ENCODE assay signal across 24 cellular contexts in genomic region chr13:45773236-45773635, GRCh38.
DNase-seq lines count a peak whose midpoint lies in the region; ATAC-seq and TF ChIP-seq lines count a peak whose summit lies in the region.
"Had no signal": no experiment of that assay in that cellular context is flagged by ENCODE, and none has a peak within 500 bp of the region (broad histone marks: within the 10 kb centered on the region; RNA-seq: fewer than 3 reads in every experiment).

No MANE protein-coding gene starts in this region.

- no peaks in the 10 kb centered on the region for H4K20me1 ChIP-seq in osteoblast (ENCODE audit: insufficient read depth, low read length)

- no peak overlapping the region for H3K4me2 ChIP-seq in osteoblast (ENCODE audit: insufficient read depth, low read length)

- H3K4me1 Mint-ChIP-seq in natural killer cell treated with Interleukin-12 subunit alpha and Interleukin-12 subunit beta and Interleukin-15 and Interleukin-18, amount 100 ng/mL, for 72 hours (ENCODE audit: low read depth in 2 of 2): no peaks in the 10 kb centered on the region
- H3K4me1 Mint-ChIP-seq: CD8-positive, alpha-beta memory T cell had no signal

- no peak overlapping the region for H3K27ac ChIP-seq in osteoblast (ENCODE audit: low read depth, low read length)
- H3K27ac ChIP-seq: brain microvascular endothelial cell, coronary artery, lower lobe of right lung, transverse colon had no signal

- H3K27me3 Mint-ChIP-seq in natural killer cell treated with Interleukin-12 subunit alpha and Interleukin-12 subunit beta and Interleukin-15 and Interleukin-18, amount 100 ng/mL, for 72 hours: peaks cover 25 to 38% of the 10 kb centered on the region in 2 donors
- H3K27me3 Mint-ChIP-seq: stimulated activated naive CD8-positive, alpha-beta T cell treated with anti-CD3 and anti-CD28 coated beads, Interleukin-15, amount 100 ng/mL, for 72 hours had no signal

- no peak overlapping the region for H2AFZ ChIP-seq in osteoblast (ENCODE audit: low read length)

- no peak overlapping the region for H3K4me3 ChIP-seq in osteoblast (ENCODE audit: insufficient read depth, low read length)
- H3K4me3 ChIP-seq: coronary artery, GM23338, lower lobe of right lung, transverse colon had no signal

- H3K9me3 ChIP-seq in osteoblast (ENCODE audit: low read depth, low read length): no peaks in the 10 kb centered on the region
- H3K9me3 ChIP-seq: lower lobe of right lung, transverse colon had no signal

- DNase-seq in HPDE6-E6E7 (ENCODE audit: extremely low spot score) (peak; percentile 1), NCI-H748 treated with DMSO at 0.1 percent for 48 hours (lab: John Stamatoyannopoulos, UW) (peak; percentile 9), fibroblast of gingiva (ENCODE audit: low read depth) (peak; percentile 3), osteoblast (ENCODE audit: insufficient read length, low spot score, missing footprints) (peak; percentile 89), A172 (ENCODE audit: low spot score) (no peak)
- no peak for DNase-seq in natural killer cell treated with Interleukin-12 subunit alpha and Interleukin-12 subunit beta and Interleukin-15 and Interleukin-18, amount 100 ng/mL, for 72 hours (ENCODE audit: low spot score)
- DNase-seq: activated CD8-positive, alpha-beta memory T cell treated with anti-CD3 and anti-CD28 coated beads, Interleukin-2, amount 50 U/mL, for 4 hours; AML-193; brain microvascular endothelial cell; CD8-positive, alpha-beta memory T cell; DMS53; lower lobe of right lung; NCI-H2107; NCI-H524; nucleus accumbens; RPMI8226; stimulated activated naive CD8-positive, alpha-beta T cell treated with anti-CD3 and anti-CD28 coated beads, Interleukin-15, amount 100 ng/mL, for 72 hours; T-helper 9 cell; transverse colon had no signal

- H3K79me2 ChIP-seq in osteoblast (ENCODE audit: insufficient read depth, low read length): no peaks in the 10 kb centered on the region

- no peak for TF ChIP-seq CTCF in osteoblast (IDR thresholded peaks at IDR 0.05; ENCODE audit: extremely low read depth, low read depth, low read length)

- H3K4me3 Mint-ChIP-seq in natural killer cell treated with Interleukin-12 subunit alpha and Interleukin-12 subunit beta and Interleukin-15 and Interleukin-18, amount 100 ng/mL, for 72 hours: no peak overlapping the region
- H3K4me3 Mint-ChIP-seq: CD8-positive, alpha-beta memory T cell; GM23338; stimulated activated naive CD8-positive, alpha-beta T cell treated with anti-CD3 and anti-CD28 coated beads, Interleukin-15, amount 100 ng/mL, for 72 hours; WTC11 had no signal

- peaks cover 47% of the 10 kb centered on the region for H3K27me3 ChIP-seq in osteoblast (ENCODE audit: insufficient read depth, low read length)
- H3K27me3 ChIP-seq: transverse colon had no signal

- H3K9me3 Mint-ChIP-seq in natural killer cell treated with Interleukin-12 subunit alpha and Interleukin-12 subunit beta and Interleukin-15 and Interleukin-18, amount 100 ng/mL, for 72 hours: no peaks in the 10 kb centered on the region
- H3K9me3 Mint-ChIP-seq: CD8-positive, alpha-beta memory T cell; stimulated activated naive CD8-positive, alpha-beta T cell treated with anti-CD3 and anti-CD28 coated beads, Interleukin-15, amount 100 ng/mL, for 72 hours had no signal

- peaks cover 10% of the 10 kb centered on the region for H3K4me1 ChIP-seq in osteoblast (ENCODE audit: insufficient read depth, low read length)
- H3K4me1 ChIP-seq: lower lobe of right lung had no signal

- H3K27ac Mint-ChIP-seq in natural killer cell treated with Interleukin-12 subunit alpha and Interleukin-12 subunit beta and Interleukin-15 and Interleukin-18, amount 100 ng/mL, for 72 hours: no peak overlapping the region
- H3K27ac Mint-ChIP-seq: CD8-positive, alpha-beta memory T cell; GM23338; WTC11 had no signal

- ATAC-seq in GM21360 (IDR thresholded peaks at IDR 0.05; ENCODE audit: unreplicated experiment) (no peak), GM18873 (IDR thresholded peaks at IDR 0.05; ENCODE audit: low FRiP score, unreplicated experiment) (no peak)
- ATAC-seq in natural killer cell treated with Interleukin-12 subunit alpha and Interleukin-12 subunit beta and Interleukin-15 and Interleukin-18, amount 100 ng/mL, for 72 hours: no peak
- ATAC-seq: GM23338; lower lobe of right lung; stimulated activated naive CD8-positive, alpha-beta T cell treated with anti-CD3 and anti-CD28 coated beads, Interleukin-15, amount 100 ng/mL, for 72 hours; WTC11 had no signal

- H3K36me3 Mint-ChIP-seq in natural killer cell treated with Interleukin-12 subunit alpha and Interleukin-12 subunit beta and Interleukin-15 and Interleukin-18, amount 100 ng/mL, for 72 hours: no peaks in the 10 kb centered on the region
- H3K36me3 Mint-ChIP-seq: CD8-positive, alpha-beta memory T cell had no signal

- no peaks in the 10 kb centered on the region for H3K36me3 ChIP-seq in osteoblast (ENCODE audit: insufficient read depth, low read length)
- H3K36me3 ChIP-seq: brain microvascular endothelial cell, lower lobe of right lung, transverse colon had no signal

Comparison
In these comparisons a context has a peak if more than half of its experiments do, and no peak if none do; other contexts are left out.
1. DNase-seq: peak in HPDE6-E6E7 (single experiment), NCI-H748 treated with DMSO at 0.1 percent for 48 hours (single experiment), fibroblast of gingiva (single experiment) and osteoblast (single experiment); none in A172 (single experiment) and natural killer cell treated with Interleukin-12 subunit alpha and Interleukin-12 subunit beta and Interleukin-15 and Interleukin-18, amount 100 ng/mL, for 72 hours (single experiment).